ENCODE assay signal across 22 cellular contexts in genomic region chr10:132094581-132095234, GRCh38. TPM values are rescaled to one million over a fixed set of nuclear protein-coding genes. Genes with fewer than 3 reads are reported as not detected.
DNase-seq lines count a peak whose midpoint lies in the region; ATAC-seq, FAIRE-seq and TF ChIP-seq lines count a peak whose summit lies in the region.
"Had no signal": no experiment of that assay in that cellular context is flagged by ENCODE, and none has a peak within 500 bp of the region (broad histone marks: within the 10 kb centered on the region; RNA-seq: fewer than 3 reads in every experiment).

No MANE protein-coding gene starts in this region.

- intact Hi-C loops in Panc1 (cut with micrococcal nuclease; ENCODE audit: unreplicated experiment), result no loop called here

- no peak overlapping the region for H3K9ac ChIP-seq in SK-N-SH

- POLR2A ChIA-PET in Panc1 (lab: Charles Lee) (no interaction called here), SK-N-SH (lab: Yijun Ruan, JAX) (no interaction called here)

- no peaks in the 10 kb centered on the region for H3K79me2 ChIP-seq in SK-N-SH (ENCODE audit: insufficient read depth)

- CTCF ChIA-PET in Panc1 (lab: Charles Lee) (no interaction called here), SK-N-SH (lab: Yijun Ruan, JAX) (interaction anchor here (1.8 kb wide), 1 partner anchor 72 kb away, joined by 7 read pairs; no protein-coding TSS in a partner anchor)

- H3K4me1 ChIP-seq in Panc1 (ENCODE audit: control insufficient read depth, insufficient read depth, low read length), result peaks cover 21% of the 10 kb centered on the region
- no peaks in the 10 kb centered on the region for H3K4me1 ChIP-seq in BE2C
- no peaks in the 10 kb centered on the region for H3K4me1 ChIP-seq in SK-N-SH (ENCODE audit: control insufficient read depth in 1 of 2, insufficient read depth in 2 of 2, low read depth in 1 of 2, low read length in 1 of 2)
- no peaks in the 10 kb centered on the region for H3K4me1 ChIP-seq in Peyer's patch
- H3K4me1 ChIP-seq: colonic mucosa, gastroesophageal sphincter, psoas muscle, tibial nerve had no signal

- H3K27ac ChIP-seq in C4-2B (peak overlapping the region; percentile 40), Panc1 (ENCODE audit: low read length) (peak overlapping the region; percentile 5; the same call in 1 of the 2 replicates), SK-N-SH (ENCODE audit: low read depth in 2 of 2, low read length in 1 of 2) (no peak overlapping the region), Peyer's patch (no peak overlapping the region)
- H3K27ac ChIP-seq: colonic mucosa, gastroesophageal sphincter, psoas muscle, tibial nerve had no signal

- DNase-seq in Daoy (ENCODE audit: low read depth), result peak; percentile 41
- no peak for DNase-seq in Panc1 (ENCODE audit: low read depth, low spot score)
- peak; percentile 35 for DNase-seq in left lobe of liver (ENCODE audit: low spot score)
- no peak for DNase-seq in BE2C
- DNase-seq in SK-N-SH, result no peak
- no peak for DNase-seq in Peyer's patch
- DNase-seq in frontal cortex (ENCODE audit: low spot score in 2 of 2), result no peak
- DNase-seq: activated naive CD4-positive, alpha-beta T cell treated with anti-CD3 and anti-CD28 coated beads for 36 hours; activated T-cell treated with anti-CD3 and anti-CD28 coated beads for 4 hours; colonic mucosa; DMS79; HCEC 1CT; naive thymus-derived CD4-positive, alpha-beta T cell; NCI-H1694; NCI-H446; psoas muscle had no signal

- H4K20me1 ChIP-seq in SK-N-SH (ENCODE audit: insufficient read depth), result no peaks in the 10 kb centered on the region

- no peaks in the 10 kb centered on the region for H3K36me3 ChIP-seq in Panc1 (ENCODE audit: control insufficient read depth, insufficient read depth, low read length)
- H3K36me3 ChIP-seq in BE2C, result no peaks in the 10 kb centered on the region
- no peaks in the 10 kb centered on the region for H3K36me3 ChIP-seq in SK-N-SH (replicated peaks in 1 of 2; ENCODE audit: control insufficient read depth in 1 of 2, insufficient read depth in 2 of 2, low read length in 1 of 2)
- no peaks in the 10 kb centered on the region for H3K36me3 ChIP-seq in Peyer's patch
- H3K36me3 ChIP-seq: colonic mucosa, gastroesophageal sphincter, tibial nerve had no signal

- TF ChIP-seq POLR2A in Peyer's patch (IDR thresholded peaks at IDR 0.05), result no peak

- H3K4me3 ChIP-seq in Panc1 (ENCODE audit: low read depth in 2 of 2, low read length in 2 of 2) (no peak overlapping the region), BE2C (ENCODE audit: low read depth, low read length) (no peak overlapping the region), SK-N-SH (ENCODE audit: low read depth in 2 of 2, low read length in 1 of 2) (no peak overlapping the region), Peyer's patch (no peak overlapping the region)
- H3K4me3 ChIP-seq: colonic mucosa, gastroesophageal sphincter, lung, psoas muscle, tibial nerve had no signal

- no peaks in the 10 kb centered on the region for H3F3A ChIP-seq in SK-N-SH (replicated peaks; ENCODE audit: insufficient read depth)

- no peak for TF ChIP-seq CTCF in C4-2B (conservative IDR thresholded peaks at IDR 0.05)
- no peak for TF ChIP-seq CTCF in Panc1 (IDR thresholded peaks at IDR 0.05)
- TF ChIP-seq CTCF in BE2C (IDR thresholded peaks at IDR 0.05; ENCODE audit: low read depth, low read length), result no peak
- TF ChIP-seq CTCF in SK-N-SH (IDR thresholded peaks at IDR 0.05), result no peak
- no peak for TF ChIP-seq CTCF in Peyer's patch (IDR thresholded peaks at IDR 0.05)

- ATAC-seq in Panc1, result 0 out of 2 replicates have a peak, but pooled peaks have one; percentile 26
- ATAC-seq in left lobe of liver, result no peak
- ATAC-seq: gastroesophageal sphincter; naive thymus-derived CD4-positive, alpha-beta T cell; stimulated activated memory B cell treated with anti-CD40 and anti-IgM and Interleukin-4, amounts not matched to agents 10 μg/mL and 1 μg/mL and 100 μg/mL, for 72 hours had no signal

- H2AFZ ChIP-seq in SK-N-SH (ENCODE audit: low read depth), result no peak overlapping the region

- H3K27me3 ChIP-seq in Panc1 (ENCODE audit: control insufficient read depth, insufficient read depth, low read length) (no peaks in the 10 kb centered on the region), BE2C (no peaks in the 10 kb centered on the region; the same call in 1 of the 2 replicates), SK-N-SH (ENCODE audit: insufficient read depth) (no peaks in the 10 kb centered on the region), Peyer's patch (no peaks in the 10 kb centered on the region)
- H3K27me3 ChIP-seq: colonic mucosa, gastroesophageal sphincter, tibial nerve had no signal

- 14% methylated on average over 5 of the region's 9 CpGs for WGBS in SK-N-SH (ENCODE audit: low lambda C conversion rate)

- H3K9me2 ChIP-seq in SK-N-SH, result no peaks in the 10 kb centered on the region

- FAIRE-seq in frontal cortex (lab: Jason Lieb, UNC), result no peak

- no TSS peak for BruUV-seq in Panc1 (replicated peaks; lab: Mats Ljungman, UMichigan)

- no peak for TF ChIP-seq EP300 in SK-N-SH (IDR thresholded peaks at IDR 0.05; ENCODE audit: borderline replicate concordance in 1 of 2, low read depth in 1 of 2, low read length in 1 of 2)

- TF ChIP-seq RAD21 in SK-N-SH (IDR thresholded peaks at IDR 0.05; ENCODE audit: low read length), result no peak

- in situ Hi-C loops in Panc1 (cut with HindIII; ENCODE audit: low pct_unique_long_range_greater_than_20kb, low sequenced_read_pairs), result no loop called here

- no peaks in the 10 kb centered on the region for H3K9me3 ChIP-seq in Panc1 (ENCODE audit: control insufficient read depth, insufficient read depth, low read depth, low read length)
- H3K9me3 ChIP-seq in BE2C, result no peaks in the 10 kb centered on the region
- no peaks in the 10 kb centered on the region for H3K9me3 ChIP-seq in SK-N-SH
- no peaks in the 10 kb centered on the region for H3K9me3 ChIP-seq in Peyer's patch
- H3K9me3 ChIP-seq: colonic mucosa, gastroesophageal sphincter, psoas muscle had no signal

- no peak overlapping the region for H3K4me2 ChIP-seq in SK-N-SH

TF ChIP-seq in SK-N-SH, 30 proteins besides CTCF, POLR2A, EP300 and RAD21 (continues in another document):
- TF ChIP-seq POLR2AphosphoS5 (IDR thresholded peaks at IDR 0.05; ENCODE audit: low read depth, low read length) (no peak), GATA2 (CRISPR knock-in tag; IDR thresholded peaks at IDR 0.05) (no peak), PBX3 (IDR thresholded peaks at IDR 0.05) (no peak), SMC3 (IDR thresholded peaks at IDR 0.05; ENCODE audit: low read depth, low read length) (no peak), SIN3A (IDR thresholded peaks at IDR 0.05; ENCODE audit: borderline replicate concordance, low read depth, low read length) (no peak), TEAD4 (IDR thresholded peaks at IDR 0.05; ENCODE audit: borderline replicate concordance, insufficient read depth) (no peak), NRF1 (IDR thresholded peaks at IDR 0.05; ENCODE audit: low read depth, low read length) (no peak), RXRA (IDR thresholded peaks at IDR 0.05; ENCODE audit: borderline replicate concordance, low read depth) (no peak), CHD2 (IDR thresholded peaks at IDR 0.05; ENCODE audit: low read length, partially characterized antibody) (no peak), TCF12 (IDR thresholded peaks at IDR 0.05) (no peak), IRF3 (IDR thresholded peaks at IDR 0.05; ENCODE audit: low read depth, low read length) (no peak)

RNA-seq across cellular contexts. Expression of gene JAKMIP3, which starts 29.0 kb away (rescaled TPM):
- 0.24 and 0.51 TPM in 2 replicates for total RNA-seq in Daoy (2014; rRNA removed; shearing (Covaris generic))
- total RNA-seq in Panc1 (2021; ENCODE audit: unreplicated experiment) (1.5 TPM), left lobe of liver (0.28 TPM), Peyer's patch (1 to 10 TPM in 1 of 4 donors, under 1 TPM in 3; 0.18 to 2.5 (median 0.23) TPM), frontal cortex (4.1 TPM)
- polyA plus RNA-seq in Panc1 (2012; ENCODE audit: insufficient read length), result 1.0 TPM
- 0.79 TPM for polyA plus RNA-seq in BE2C (2012; ENCODE audit: insufficient read depth, insufficient read length, low read depth)
- 0.02 TPM in 2 replicates for polyA plus RNA-seq in SK-N-SH (2012; rRNA removed)
- under 0.01 and 0.01 TPM in 2 replicates for polyA plus RNA-seq in SK-N-SH (2012; cell fraction: cytosol; rRNA removed)
- 0.04 and 0.05 TPM in 2 replicates for polyA plus RNA-seq in SK-N-SH (2012; cell fraction: nucleus; rRNA removed)
- total RNA-seq: LHCN-M2 had no signal

Comparison
In these comparisons a context has a peak if more than half of its experiments do, and no peak if none do; other contexts are left out.
1. H3K27ac ChIP-seq: peak in C4-2B (single experiment) and Panc1 (single experiment); none in SK-N-SH (0 of 2) and Peyer's patch (0 of 4).
2. DNase-seq: peak in Daoy (single experiment) and left lobe of liver (single experiment); none in Panc1 (single experiment), BE2C (single experiment), SK-N-SH (single experiment), Peyer's patch (0 of 3) and frontal cortex (0 of 2).